11 cellular contexts compared by ENCODE assay signal in genomic region chr5:14298126-14298847, GRCh38.
DNase-seq lines count a peak whose midpoint lies in the region; ATAC-seq and TF ChIP-seq lines count a peak whose summit lies in the region.
"Had no signal": no experiment of that assay in that cellular context is flagged by ENCODE, and none has a peak within 500 bp of the region (broad histone marks: within the 10 kb centered on the region; RNA-seq: fewer than 3 reads in every experiment).

No MANE protein-coding gene starts in this region.

- POLR2A ChIA-PET in CD8-positive, alpha-beta T cell (lab: Charles Lee) = no interaction called here

- ATAC-seq in heart left ventricle (peak in 2 of 4 donors; percentile 55 to 61), Right ventricle myocardium inferior (no peak), HG02852 (IDR thresholded peaks at IDR 0.05; ENCODE audit: unreplicated experiment) (no peak), HG02763 (IDR thresholded peaks at IDR 0.05; ENCODE audit: unreplicated experiment) (no peak)
- ATAC-seq in CD8-positive, alpha-beta T cell = no peak

- CTCF ChIA-PET in CD8-positive, alpha-beta T cell (lab: Charles Lee) = no interaction called here

- H3K36me3 Mint-ChIP-seq in CD8-positive, alpha-beta T cell = no peaks in the 10 kb centered on the region

- H3K4me1 ChIP-seq in heart left ventricle = peaks cover 0 to 58% (median 9%) of the 10 kb centered on the region in 12 donors
- no peaks in the 10 kb centered on the region for H3K4me1 ChIP-seq in CD8-positive, alpha-beta T cell (ENCODE audit: insufficient read depth, low read length)

- 62 to 69% (median 64%) methylated on average over 3 of the region's 3 CpGs for WGBS in heart left ventricle, 4 donors

- no peak overlapping the region for H3K27ac Mint-ChIP-seq in CD8-positive, alpha-beta T cell

- H3K4me3 ChIP-seq in heart left ventricle = no peak overlapping the region
- H3K4me3 ChIP-seq in cardiac fibroblast (replicated peaks in 1 of 2; ENCODE audit: low read depth in 2 of 2, low read length in 2 of 2) = no peak overlapping the region
- H3K4me3 ChIP-seq in CD8-positive, alpha-beta T cell (ENCODE audit: low read depth, low read length) = no peak overlapping the region

- no peaks in the 10 kb centered on the region for H3K9me3 Mint-ChIP-seq in CD8-positive, alpha-beta T cell

- peak overlapping the region in 8 of 12 donors; percentile 17 to 81 (median 66) for H3K27ac ChIP-seq in heart left ventricle
- no peak overlapping the region for H3K27ac ChIP-seq in CD8-positive, alpha-beta T cell (ENCODE audit: low read depth, low read length)

- intact Hi-C loops in heart left ventricle (cut with DNase I) = no loop called here
- intact Hi-C loops in Right ventricle myocardium inferior (cut with DNase I) = no loop called here
- intact Hi-C loops in CD8-positive, alpha-beta T cell (cut with DNase I, micrococcal nuclease) = no loop called here

- no peaks in the 10 kb centered on the region for H3K27me3 Mint-ChIP-seq in CD8-positive, alpha-beta T cell (ENCODE audit: low read depth)

- no peaks in the 10 kb centered on the region for H3K27me3 ChIP-seq in heart left ventricle
- H3K27me3 ChIP-seq in CD8-positive, alpha-beta T cell (ENCODE audit: insufficient read depth, low read length) = no peaks in the 10 kb centered on the region

- H3K9me3 ChIP-seq in heart left ventricle = no peaks in the 10 kb centered on the region
- H3K9me3 ChIP-seq in CD8-positive, alpha-beta T cell (ENCODE audit: low read length) = no peaks in the 10 kb centered on the region

- no peaks in the 10 kb centered on the region for H3K4me1 Mint-ChIP-seq in CD8-positive, alpha-beta T cell (ENCODE audit: low read depth)

- DNase-seq in heart left ventricle (no peak), Right ventricle myocardium inferior (ENCODE audit: missing footprints) (no peak), cardiac fibroblast (ENCODE audit: low read depth in 2 of 2) (peak; percentile 43 to 62), iris pigment epithelial cell (ENCODE audit: low read depth) (peak; percentile 63), NCI-H128 (lab: John Stamatoyannopoulos, UW; ENCODE audit: unreplicated experiment) (no peak)
- no peak for DNase-seq in CD8-positive, alpha-beta T cell
- DNase-seq: ACHN; activated CD8-positive, alpha-beta memory T cell treated with anti-CD3 and anti-CD28 coated beads for 24 hours; NCI-H2107 had no signal

- no peak overlapping the region for H3K4me3 Mint-ChIP-seq in CD8-positive, alpha-beta T cell

- peaks cover 0 to 52% (median 33%) of the 10 kb centered on the region in 9 donors for H3K36me3 ChIP-seq in heart left ventricle
- no peaks in the 10 kb centered on the region for H3K36me3 ChIP-seq in CD8-positive, alpha-beta T cell (ENCODE audit: insufficient read depth, low read length)

- no peak for TF ChIP-seq POLR2A in heart left ventricle (IDR thresholded peaks at IDR 0.05)

- no peak for TF ChIP-seq CTCF in heart left ventricle (IDR thresholded peaks at IDR 0.05)
- TF ChIP-seq CTCF in cardiac fibroblast (IDR thresholded peaks at IDR 0.05; ENCODE audit: low read depth, low read length) = no peak
- no peak for TF ChIP-seq CTCF in CD8-positive, alpha-beta T cell (IDR thresholded peaks at IDR 0.05)

Comparison
In these comparisons a context has a peak if more than half of its experiments do, and no peak if none do; other contexts are left out.
1. DNase-seq: peak in cardiac fibroblast (2 of 2) and iris pigment epithelial cell (single experiment); none in heart left ventricle (0 of 5), Right ventricle myocardium inferior (single experiment), CD8-positive, alpha-beta T cell (0 of 7) and NCI-H128 (single experiment).